1 cellular context compared by ENCODE assay signal in the genomic region with DNA sequence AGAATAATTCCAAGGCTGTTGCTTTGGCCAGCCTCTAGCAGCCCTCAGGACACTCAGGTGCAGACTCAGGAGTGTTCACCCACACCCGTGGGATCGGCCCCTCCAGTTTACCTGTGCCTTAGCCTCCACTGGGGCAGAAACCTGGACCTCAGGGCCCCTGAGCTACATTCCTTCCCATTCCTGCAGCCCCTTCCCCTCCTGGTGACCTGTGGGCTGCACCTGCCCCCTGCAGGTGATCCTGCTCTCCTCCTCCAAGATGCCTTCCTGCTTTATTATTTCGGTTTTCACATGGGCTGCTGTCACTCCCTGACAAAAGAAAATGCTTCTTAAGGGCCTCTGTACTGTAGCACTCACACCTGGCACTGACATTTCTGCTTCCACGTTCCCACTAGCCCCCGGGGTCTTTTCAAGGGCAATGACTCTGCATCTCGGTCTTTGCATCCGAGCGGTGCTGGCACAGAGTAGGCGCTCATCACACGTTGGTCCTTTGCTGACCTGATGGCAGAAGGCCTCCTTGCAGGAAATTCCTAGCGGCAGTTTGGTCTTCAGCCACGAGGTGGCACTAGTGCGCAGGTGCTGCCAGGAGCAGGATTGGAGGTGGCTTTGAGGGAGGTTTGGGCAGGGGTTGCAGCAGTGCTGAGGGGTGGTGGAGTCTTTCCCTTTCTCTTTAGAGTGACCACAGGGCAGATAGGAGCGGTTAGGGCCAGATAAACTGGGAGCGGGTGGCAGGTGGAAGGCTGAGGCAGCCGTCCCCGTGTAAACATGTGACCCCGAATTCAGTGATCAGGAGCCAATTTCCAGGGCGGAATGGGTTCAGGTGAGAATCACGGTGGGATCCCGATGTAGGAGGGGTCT.
A peak's percentile ranks its signal among the peaks of the same experiment; 100 is the strongest.
TF ChIP-seq lines count a peak whose summit lies in the region.

No MANE protein-coding gene starts in this region.

TF ChIP-seq in WTC11, 78 proteins besides CTCF, POLR2A, EP300 and RAD21 (continued from another document):
- TF ChIP-seq, protein P1, sequence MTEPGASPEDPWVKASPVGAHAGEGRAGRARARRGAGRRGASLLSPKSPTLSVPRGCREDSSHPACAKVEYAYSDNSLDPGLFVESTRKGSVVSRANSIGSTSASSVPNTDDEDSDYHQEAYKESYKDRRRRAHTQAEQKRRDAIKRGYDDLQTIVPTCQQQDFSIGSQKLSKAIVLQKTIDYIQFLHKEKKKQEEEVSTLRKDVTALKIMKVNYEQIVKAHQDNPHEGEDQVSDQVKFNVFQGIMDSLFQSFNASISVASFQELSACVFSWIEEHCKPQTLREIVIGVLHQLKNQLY (CRISPR knock-in tag; IDR thresholded peaks at IDR 0.05): no peak
- TF ChIP-seq ZNF423 (CRISPR knock-in tag; IDR thresholded peaks at IDR 0.05): no peak
- 0 out of 2 replicates have a peak, but pooled peaks have one; percentile 49 for TF ChIP-seq SP1 (CRISPR knock-in tag; conservative IDR thresholded peaks at IDR 0.05)
- TF ChIP-seq IRF2 (CRISPR knock-in tag; IDR thresholded peaks at IDR 0.05; ENCODE audit: borderline replicate concordance, low read depth): no peak
- peak; percentile 64; the same call in 1 of the 2 replicates for TF ChIP-seq FOXP1 (CRISPR knock-in tag; IDR thresholded peaks at IDR 0.05; ENCODE audit: borderline replicate concordance)
- no peak for TF ChIP-seq RELA (CRISPR knock-in tag; IDR thresholded peaks at IDR 0.05; ENCODE audit: borderline replicate concordance)
- TF ChIP-seq TEAD4 (CRISPR knock-in tag; IDR thresholded peaks at IDR 0.05): 0 out of 2 replicates have a peak, but pooled peaks have one; percentile 34
- TF ChIP-seq NFE2L1 (CRISPR knock-in tag; IDR thresholded peaks at IDR 0.05): 0 out of 2 replicates have a peak, but pooled peaks have one; percentile 38
